ENCODE assay signal across 2 cellular contexts in genomic region chr1:241684108-241684507, GRCh38.
TF ChIP-seq lines count a peak whose summit lies in the region.

No MANE protein-coding gene starts in this region.

TF ChIP-seq in liver, 16 proteins besides CTCF, POLR2A, EP300 and RAD21:
- TF ChIP-seq HNF4G (IDR thresholded peaks at IDR 0.05) = no peak
- TF ChIP-seq HNF4A (conservative IDR thresholded peaks at IDR 0.05) = peak; percentile 41 to 55
- peak in 1 of 2 donors; percentile 24 for TF ChIP-seq RXRA (IDR thresholded peaks at IDR 0.05)

TF ChIP-seq in HepG2, 621 proteins besides CTCF, POLR2A, EP300 and RAD21:
- TF ChIP-seq REXO4 (CRISPR knock-in tag; IDR thresholded peaks at IDR 0.05; ENCODE audit: borderline replicate concordance) (no peak), ZBTB8A (CRISPR knock-in tag; IDR thresholded peaks at IDR 0.05; ENCODE audit: borderline replicate concordance, low read depth) (no peak), ASH2L (IDR thresholded peaks at IDR 0.05; ENCODE audit: insufficient read length, low read depth, low read length) (no peak), CENPBD1 (CRISPR knock-in tag; IDR thresholded peaks at IDR 0.05; ENCODE audit: borderline replicate concordance, low read depth) (no peak), TOPORS (CRISPR knock-in tag; IDR thresholded peaks at IDR 0.05) (no peak), NFYB (CRISPR knock-in tag; IDR thresholded peaks at IDR 0.05) (no peak)
- TF ChIP-seq, protein P1, sequence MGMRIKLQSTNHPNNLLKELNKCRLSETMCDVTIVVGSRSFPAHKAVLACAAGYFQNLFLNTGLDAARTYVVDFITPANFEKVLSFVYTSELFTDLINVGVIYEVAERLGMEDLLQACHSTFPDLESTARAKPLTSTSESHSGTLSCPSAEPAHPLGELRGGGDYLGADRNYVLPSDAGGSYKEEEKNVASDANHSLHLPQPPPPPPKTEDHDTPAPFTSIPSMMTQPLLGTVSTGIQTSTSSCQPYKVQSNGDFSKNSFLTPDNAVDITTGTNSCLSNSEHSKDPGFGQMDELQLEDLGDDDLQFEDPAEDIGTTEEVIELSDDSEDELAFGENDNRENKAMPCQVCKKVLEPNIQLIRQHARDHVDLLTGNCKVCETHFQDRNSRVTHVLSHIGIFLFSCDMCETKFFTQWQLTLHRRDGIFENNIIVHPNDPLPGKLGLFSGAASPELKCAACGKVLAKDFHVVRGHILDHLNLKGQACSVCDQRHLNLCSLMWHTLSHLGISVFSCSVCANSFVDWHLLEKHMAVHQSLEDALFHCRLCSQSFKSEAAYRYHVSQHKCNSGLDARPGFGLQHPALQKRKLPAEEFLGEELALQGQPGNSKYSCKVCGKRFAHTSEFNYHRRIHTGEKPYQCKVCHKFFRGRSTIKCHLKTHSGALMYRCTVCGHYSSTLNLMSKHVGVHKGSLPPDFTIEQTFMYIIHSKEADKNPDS (CRISPR knock-in tag; IDR thresholded peaks at IDR 0.05) = no peak
- TF ChIP-seq, protein P2, sequence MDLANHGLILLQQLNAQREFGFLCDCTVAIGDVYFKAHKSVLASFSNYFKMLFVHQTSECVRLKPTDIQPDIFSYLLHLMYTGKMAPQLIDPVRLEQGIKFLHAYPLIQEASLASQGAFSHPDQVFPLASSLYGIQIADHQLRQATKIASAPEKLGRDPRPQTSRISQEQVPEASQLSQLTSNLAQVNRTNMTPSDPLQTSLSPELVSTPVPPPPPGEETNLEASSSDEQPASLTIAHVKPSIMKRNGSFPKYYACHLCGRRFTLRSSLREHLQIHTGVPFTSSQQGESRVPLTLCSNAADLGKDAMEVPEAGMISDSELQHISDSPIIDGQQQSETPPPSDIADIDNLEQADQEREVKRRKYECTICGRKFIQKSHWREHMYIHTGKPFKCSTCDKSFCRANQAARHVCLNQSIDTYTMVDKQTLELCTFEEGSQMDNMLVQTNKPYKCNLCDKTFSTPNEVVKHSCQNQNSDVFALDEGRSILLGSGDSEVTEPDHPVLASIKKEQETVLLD (CRISPR knock-in tag; IDR thresholded peaks at IDR 0.05; ENCODE audit: low read depth) = no peak
- TF ChIP-seq, protein P3, sequence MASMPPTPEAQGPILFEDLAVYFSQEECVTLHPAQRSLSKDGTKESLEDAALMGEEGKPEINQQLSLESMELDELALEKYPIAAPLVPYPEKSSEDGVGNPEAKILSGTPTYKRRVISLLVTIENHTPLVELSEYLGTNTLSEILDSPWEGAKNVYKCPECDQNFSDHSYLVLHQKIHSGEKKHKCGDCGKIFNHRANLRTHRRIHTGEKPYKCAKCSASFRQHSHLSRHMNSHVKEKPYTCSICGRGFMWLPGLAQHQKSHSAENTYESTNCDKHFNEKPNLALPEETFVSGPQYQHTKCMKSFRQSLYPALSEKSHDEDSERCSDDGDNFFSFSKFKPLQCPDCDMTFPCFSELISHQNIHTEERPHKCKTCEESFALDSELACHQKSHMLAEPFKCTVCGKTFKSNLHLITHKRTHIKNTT (CRISPR knock-in tag; IDR thresholded peaks at IDR 0.05) = no peak
